Comparison of ENCODE assay signal across 20 cellular contexts in genomic region chr2:177256026-177256425, GRCh38. TPM values are rescaled to one million over a fixed set of nuclear protein-coding genes. Genes with fewer than 3 reads are reported as not detected.
DNase-seq lines count a peak whose midpoint lies in the region; ATAC-seq and TF ChIP-seq lines count a peak whose summit lies in the region.
"Had no signal": no experiment of that assay in that cellular context is flagged by ENCODE, and none has a peak within 500 bp of the region (broad histone marks: within the 10 kb centered on the region; RNA-seq: fewer than 3 reads in every experiment).

No MANE protein-coding gene starts in this region.

- ATAC-seq in CD4-positive, CD25-positive, alpha-beta regulatory T cell (ENCODE audit: low read depth in 2 of 2), result no peak
- no peak for ATAC-seq in activated naive CD8-positive, alpha-beta T cell treated with anti-CD3 and anti-CD28 coated beads, Interleukin-2, amount 10 ng/mL, durations not matched to agents 7 days and 5 days (ENCODE audit: low read depth)
- ATAC-seq: left lung had no signal

- POLR2A ChIA-PET in activated naive CD8-positive, alpha-beta T cell treated with anti-CD3 and anti-CD28 coated beads, Interleukin-2, amount 10 ng/mL, durations not matched to agents 7 days and 5 days (lab: Charles Lee), result interaction anchor here (0.6 to 7.3 kb wide), 4 partner anchors 8 to 94 kb away, joined by 3 to 53 read pairs (median 4); partner anchors contain the start of gene NFE2L2

- peak overlapping the region; percentile 68 for H3K4me3 ChIP-seq in CD4-positive, CD25-positive, alpha-beta regulatory T cell (ENCODE audit: low read depth, low read length)
- no peak overlapping the region for H3K4me3 ChIP-seq in neutrophil (ENCODE audit: low read depth in 1 of 2, low read length in 1 of 2)
- H3K4me3 ChIP-seq: left lung had no signal

- peaks cover 89% of the 10 kb centered on the region for H3K4me1 ChIP-seq in CD4-positive, CD25-positive, alpha-beta regulatory T cell (ENCODE audit: control insufficient read depth, insufficient read depth, low read length, poor library complexity, severe bottlenecking)
- peaks cover 67 to 90% of the 10 kb centered on the region in 2 experiments for H3K4me1 ChIP-seq in neutrophil (ENCODE audit: control insufficient read depth in 1 of 2, insufficient read depth in 1 of 2, low read depth in 1 of 2, low read length in 1 of 2)

- TF ChIP-seq CTCF in neutrophil (IDR thresholded peaks at IDR 0.05), result no peak

- DNase-seq in T-helper 1 cell, result no peak
- DNase-seq in CD4-positive, CD25-positive, alpha-beta regulatory T cell, result no peak
- no peak for DNase-seq in activated naive CD8-positive, alpha-beta T cell treated with anti-CD3 and anti-CD28 coated beads, Interleukin-2, amount 10 ng/mL, durations not matched to agents 7 days and 5 days
- DNase-seq in NCI-H2029 treated with DMSO at 0.1 percent for 48 hours (lab: John Stamatoyannopoulos, UW), result no peak
- DNase-seq in NCI-H774 (lab: John Stamatoyannopoulos, UW), result no peak
- DNase-seq in NCI-H2196 (lab: John Stamatoyannopoulos, UW; ENCODE audit: unreplicated experiment), result no peak
- DNase-seq: 8988T; activated CD4-positive, CD25-positive, alpha-beta regulatory T cell treated with anti-CD3 and anti-CD28 coated beads, Interleukin-2, amount 50 U/mL, for 72 hours; amniotic stem cell; left lung; NCI-H1048; NCI-H2081 treated with DMSO at 0.1 percent for 48 hours; NCI-H524 treated with DMSO at 0.1 percent for 48 hours; posterior cingulate gyrus; SIG-M5; tibial artery had no signal

- H3K27ac Mint-ChIP-seq in T-helper 1 cell treated with Interleukin-12 subunit alpha and Interleukin-12 subunit beta and Interleukin-4 antibody, amounts not matched to agents 30 μg/mL and 1 μg/mL, for 36 hours, result peak overlapping the region; percentile 17
- H3K27ac Mint-ChIP-seq in CD4-positive, CD25-positive, alpha-beta regulatory T cell, result peak overlapping the region; percentile 20 to 98 (median 61)
- peak overlapping the region; percentile 31 for H3K27ac Mint-ChIP-seq in activated naive CD8-positive, alpha-beta T cell treated with anti-CD3 and anti-CD28 coated beads, Interleukin-2, amount 10 ng/mL, durations not matched to agents 7 days and 5 days

- no peak overlapping the region for H3K27ac ChIP-seq in CD4-positive, CD25-positive, alpha-beta regulatory T cell (ENCODE audit: insufficient read depth, low read length, poor library complexity, severe bottlenecking)
- peak overlapping the region; percentile 40 for H3K27ac ChIP-seq in neutrophil
- H3K27ac ChIP-seq: C4-2B had no signal

- H3K4me1 Mint-ChIP-seq in T-helper 1 cell treated with Interleukin-12 subunit alpha and Interleukin-12 subunit beta and Interleukin-4 antibody, amounts not matched to agents 30 μg/mL and 1 μg/mL, for 36 hours (ENCODE audit: low read depth), result peaks cover 69% of the 10 kb centered on the region
- H3K4me1 Mint-ChIP-seq in CD4-positive, CD25-positive, alpha-beta regulatory T cell, result peaks cover 52 to 96% (median 81%) of the 10 kb centered on the region in 4 donors
- H3K4me1 Mint-ChIP-seq in activated naive CD8-positive, alpha-beta T cell treated with anti-CD3 and anti-CD28 coated beads, Interleukin-2, amount 10 ng/mL, durations not matched to agents 7 days and 5 days, result peaks cover 70% of the 10 kb centered on the region

- H3K36me3 Mint-ChIP-seq in T-helper 1 cell treated with Interleukin-12 subunit alpha and Interleukin-12 subunit beta and Interleukin-4 antibody, amounts not matched to agents 30 μg/mL and 1 μg/mL, for 36 hours (ENCODE audit: low read depth), result peaks cover 53% of the 10 kb centered on the region
- H3K36me3 Mint-ChIP-seq in CD4-positive, CD25-positive, alpha-beta regulatory T cell, result peaks cover 35% of the 10 kb centered on the region
- H3K36me3 Mint-ChIP-seq in activated naive CD8-positive, alpha-beta T cell treated with anti-CD3 and anti-CD28 coated beads, Interleukin-2, amount 10 ng/mL, durations not matched to agents 7 days and 5 days, result peaks cover 41% of the 10 kb centered on the region

- H3K9me3 ChIP-seq in CD4-positive, CD25-positive, alpha-beta regulatory T cell (ENCODE audit: control insufficient read depth in 2 of 2, low read length in 2 of 2), result no peaks in the 10 kb centered on the region
- H3K9me3 ChIP-seq in neutrophil, result no peaks in the 10 kb centered on the region
- H3K9me3 ChIP-seq: left lung, tibial artery had no signal

- H3K27me3 Mint-ChIP-seq in T-helper 1 cell treated with Interleukin-12 subunit alpha and Interleukin-12 subunit beta and Interleukin-4 antibody, amounts not matched to agents 30 μg/mL and 1 μg/mL, for 36 hours (ENCODE audit: low read depth), result no peaks in the 10 kb centered on the region
- H3K27me3 Mint-ChIP-seq in CD4-positive, CD25-positive, alpha-beta regulatory T cell, result no peaks in the 10 kb centered on the region
- H3K27me3 Mint-ChIP-seq in activated naive CD8-positive, alpha-beta T cell treated with anti-CD3 and anti-CD28 coated beads, Interleukin-2, amount 10 ng/mL, durations not matched to agents 7 days and 5 days, result no peaks in the 10 kb centered on the region
- H3K27me3 Mint-ChIP-seq: central memory CD8-positive, alpha-beta T cell had no signal

- no peak overlapping the region for H3K4me3 Mint-ChIP-seq in T-helper 1 cell treated with Interleukin-12 subunit alpha and Interleukin-12 subunit beta and Interleukin-4 antibody, amounts not matched to agents 30 μg/mL and 1 μg/mL, for 36 hours
- H3K4me3 Mint-ChIP-seq in CD4-positive, CD25-positive, alpha-beta regulatory T cell, result peak overlapping the region; percentile 60 to 86 (median 63)
- H3K4me3 Mint-ChIP-seq in activated naive CD8-positive, alpha-beta T cell treated with anti-CD3 and anti-CD28 coated beads, Interleukin-2, amount 10 ng/mL, durations not matched to agents 7 days and 5 days, result no peak overlapping the region
- H3K4me3 Mint-ChIP-seq: central memory CD8-positive, alpha-beta T cell had no signal

- peaks cover 5% of the 10 kb centered on the region for H3K9me3 Mint-ChIP-seq in T-helper 1 cell treated with Interleukin-12 subunit alpha and Interleukin-12 subunit beta and Interleukin-4 antibody, amounts not matched to agents 30 μg/mL and 1 μg/mL, for 36 hours
- peaks cover 0 to 1% (median 0%) of the 10 kb centered on the region in 7 donors for H3K9me3 Mint-ChIP-seq in CD4-positive, CD25-positive, alpha-beta regulatory T cell
- peaks cover 4% of the 10 kb centered on the region for H3K9me3 Mint-ChIP-seq in activated naive CD8-positive, alpha-beta T cell treated with anti-CD3 and anti-CD28 coated beads, Interleukin-2, amount 10 ng/mL, durations not matched to agents 7 days and 5 days
- H3K9me3 Mint-ChIP-seq: central memory CD8-positive, alpha-beta T cell had no signal

- no peaks in the 10 kb centered on the region for H3K27me3 ChIP-seq in CD4-positive, CD25-positive, alpha-beta regulatory T cell (ENCODE audit: control insufficient read depth, insufficient read depth, low read length)
- H3K27me3 ChIP-seq in neutrophil, result no peaks in the 10 kb centered on the region
- H3K27me3 ChIP-seq: left lung, tibial artery had no signal

- peaks cover 23% of the 10 kb centered on the region for H3K36me3 ChIP-seq in CD4-positive, CD25-positive, alpha-beta regulatory T cell (ENCODE audit: control insufficient read depth, insufficient read depth, low read length)
- H3K36me3 ChIP-seq in neutrophil, result no peaks in the 10 kb centered on the region
- H3K36me3 ChIP-seq: left lung, tibial artery had no signal

RNA-seq across cellular contexts. Expression of gene NFE2L2, which starts 8.5 kb away (rescaled TPM):
- 121 TPM for total RNA-seq in CD4-positive, CD25-positive, alpha-beta regulatory T cell
- 10 to 100 TPM; 44.5 to 64.7 (median 55.5) TPM for polyA plus RNA-seq in CD4-positive, CD25-positive, alpha-beta regulatory T cell
- 10 to 100 TPM; 71.0 to 78.8 TPM for total RNA-seq in activated naive CD8-positive, alpha-beta T cell treated with anti-CD3 and anti-CD28 coated beads, Interleukin-2, amount 10 ng/mL, durations not matched to agents 7 days and 5 days

RNA-seq across cellular contexts. Expression of gene HNRNPA3, which starts 43.4 kb away (rescaled TPM):
- total RNA-seq in CD4-positive, CD25-positive, alpha-beta regulatory T cell, result 231 TPM
- 10 to 100 TPM; 38.8 to 62.8 (median 56.2) TPM for polyA plus RNA-seq in CD4-positive, CD25-positive, alpha-beta regulatory T cell
- 100 to 1,000 TPM; 250 to 256 TPM for total RNA-seq in activated naive CD8-positive, alpha-beta T cell treated with anti-CD3 and anti-CD28 coated beads, Interleukin-2, amount 10 ng/mL, durations not matched to agents 7 days and 5 days

Comparison
In these comparisons a context has a peak if more than half of its experiments do, and no peak if none do; other contexts are left out.
1. H3K4me3 Mint-ChIP-seq: peak in CD4-positive, CD25-positive, alpha-beta regulatory T cell (4 of 4); none in T-helper 1 cell treated with Interleukin-12 subunit alpha and Interleukin-12 subunit beta and Interleukin-4 antibody, amounts not matched to agents 30 μg/mL and 1 μg/mL, for 36 hours (single experiment) and activated naive CD8-positive, alpha-beta T cell treated with anti-CD3 and anti-CD28 coated beads, Interleukin-2, amount 10 ng/mL, durations not matched to agents 7 days and 5 days (single experiment).
2. Peak in every context shown above with its lines, with median percentiles within 50 percentile points of each other: H3K27ac Mint-ChIP-seq.